Comparison of ENCODE assay signal across 25 cellular contexts in genomic region chr11:111259871-111260270, GRCh38. TPM values are rescaled to one million over a fixed set of nuclear protein-coding genes. Genes with fewer than 3 reads are reported as not detected.
"Had no signal": no experiment of that assay in that cellular context is flagged by ENCODE, and none has a peak within 500 bp of the region (broad histone marks: within the 10 kb centered on the region; RNA-seq: fewer than 3 reads in every experiment).

No MANE protein-coding gene starts in this region.

- H3K4me1 Mint-ChIP-seq: mesothelial cell of epicardium, nephron progenitor cell had no signal

- ATAC-seq: activated naive CD4-positive, alpha-beta T cell treated with anti-CD3 and anti-CD28 coated beads, Interleukin-2, amount 50 U/mL, for 72 hours; left lobe of liver had no signal

- H3K9me3 Mint-ChIP-seq: activated naive CD4-positive, alpha-beta T cell treated with anti-CD3 and anti-CD28 coated beads, Interleukin-2, amount 50 U/mL, for 72 hours; activated T-helper 1 cell treated with anti-CD3 and anti-CD28 coated beads, Interleukin-12 subunit alpha, Interleukin-12 subunit beta, Interleukin-2, Interleukin-4 antibody, amounts not matched to agents 30 ng/mL and 10 ng/mL and 1 ng/mL, durations not matched to agents 14 hours and 24 hours and 36 hours; endodermal cell; nephron progenitor cell had no signal

- H3K4me3 Mint-ChIP-seq: activated T-helper 1 cell treated with anti-CD3 and anti-CD28 coated beads, Interleukin-12 subunit alpha, Interleukin-12 subunit beta, Interleukin-2, Interleukin-4 antibody, amounts not matched to agents 30 ng/mL and 10 ng/mL and 1 ng/mL, durations not matched to agents 14 hours and 24 hours and 36 hours; endodermal cell; mesothelial cell of epicardium; nephron progenitor cell had no signal

- DNase-seq: activated CD4-positive, alpha-beta T cell treated with anti-CD3 and anti-CD28 coated beads, Interleukin-2, amount 50 U/mL, for 4 hours; activated gamma-delta T cell treated with Interleukin-2 at 50 U/mL for 16 hours; activated T-cell treated with anti-CD3 and anti-CD28 coated beads for 4 hours; amniotic stem cell; caudate nucleus; endodermal cell; foreskin melanocyte; glutamatergic neuron; hippocampal formation; islet precursor cell; nephron progenitor cell; occipital lobe; posterior cingulate gyrus; stimulated activated CD4-positive, alpha-beta T cell treated with anti-CD3 and anti-CD28 coated beads, Interleukin-1b, Interleukin-23, amount 100 ng/mL, for 48 hours; stimulated activated CD8-positive, alpha-beta memory T cell treated with anti-CD3 and anti-CD28 coated beads, Interleukin-4, amount 100 ng/mL, for 48 hours; stimulated activated naive CD4-positive, alpha-beta T cell; WERI-Rb-1 had no signal

- H3K36me3 ChIP-seq: WERI-Rb-1 had no signal

- H3K36me3 Mint-ChIP-seq: activated naive CD4-positive, alpha-beta T cell treated with anti-CD3 and anti-CD28 coated beads, Interleukin-2, amount 50 U/mL, for 72 hours; mesothelial cell of epicardium had no signal

- H3K27ac Mint-ChIP-seq: activated naive CD4-positive, alpha-beta T cell treated with anti-CD3 and anti-CD28 coated beads, Interleukin-2, amount 50 U/mL, for 72 hours; activated T-helper 1 cell treated with anti-CD3 and anti-CD28 coated beads, Interleukin-12 subunit alpha, Interleukin-12 subunit beta, Interleukin-2, Interleukin-4 antibody, amounts not matched to agents 30 ng/mL and 10 ng/mL and 1 ng/mL, durations not matched to agents 14 hours and 24 hours and 36 hours; endodermal cell; mesothelial cell of epicardium; nephron progenitor cell had no signal

- H3K27ac ChIP-seq: epithelial cell of prostate, WERI-Rb-1 had no signal

- H3K4me3 ChIP-seq: lung had no signal

RNA-seq across cellular contexts. Expression of gene POU2AF2, which starts 14.3 kb away (rescaled TPM):
- total RNA-seq: activated naive CD4-positive, alpha-beta T cell treated with anti-CD3 and anti-CD28 coated beads, Interleukin-2, amount 50 U/mL, for 72 hours; activated T-helper 1 cell treated with anti-CD3 and anti-CD28 coated beads, Interleukin-12 subunit alpha, Interleukin-12 subunit beta, Interleukin-2, Interleukin-4 antibody, amounts not matched to agents 30 ng/mL and 10 ng/mL and 1 ng/mL, durations not matched to agents 14 hours and 24 hours and 36 hours; endodermal cell; left lobe of liver; lung; mesothelial cell of epicardium; occipital lobe; renal cortical epithelial cell; T-helper 2 cell treated with Interferon-gamma antibody and Interleukin-4, amounts not matched to agents 100 ng/mL and 5 ng/mL, for 36 hours had no signal

RNA-seq across cellular contexts. Expression of gene POU2AF3, which starts 38.5 kb away (rescaled TPM):
- total RNA-seq: activated naive CD4-positive, alpha-beta T cell treated with anti-CD3 and anti-CD28 coated beads, Interleukin-2, amount 50 U/mL, for 72 hours; renal cortical epithelial cell; T-helper 2 cell treated with Interferon-gamma antibody and Interleukin-4, amounts not matched to agents 100 ng/mL and 5 ng/mL, for 36 hours had no signal
